In the genomic region with DNA sequence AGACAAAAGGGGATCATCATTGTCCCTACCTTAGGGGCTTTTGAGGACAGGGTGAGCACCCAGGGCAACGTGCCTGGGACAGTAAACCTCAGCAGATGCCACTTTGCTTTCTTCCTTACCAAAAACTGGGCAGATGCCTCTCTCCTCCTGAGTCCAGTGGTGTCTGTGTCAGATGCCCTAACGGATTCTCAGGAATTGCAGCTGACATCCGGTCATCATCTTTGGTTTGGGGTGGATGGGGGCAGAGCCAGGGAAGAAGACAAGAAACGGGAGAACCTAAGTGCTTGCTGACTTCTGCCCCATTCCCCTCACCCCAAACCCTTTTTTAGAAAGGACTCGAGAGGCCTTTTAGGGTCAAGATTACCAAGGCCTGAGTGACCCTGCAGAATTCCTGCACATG, we compare ENCODE assay signal across 13 cellular contexts.
DNase-seq lines count a peak whose midpoint lies in the region; ATAC-seq and TF ChIP-seq lines count a peak whose summit lies in the region.
"Had no signal": no experiment of that assay in that cellular context is flagged by ENCODE, and none has a peak within 500 bp of the region (broad histone marks: within the 10 kb centered on the region; RNA-seq: fewer than 3 reads in every experiment).

No MANE protein-coding gene starts in this region.

- no peak overlapping the region for H3K18ac ChIP-seq in mesendoderm (ENCODE audit: low read length)

- H3K36me3 Mint-ChIP-seq in activated CD8-positive, alpha-beta T cell treated with anti-CD3 and anti-CD28 coated beads, Interleukin-2, amount 10 ng/mL, durations not matched to agents 7 days and 5 days (ENCODE audit: low read depth) = peaks cover 19% of the 10 kb centered on the region
- H3K36me3 Mint-ChIP-seq in stimulated activated naive B cell treated with anti-CD40 and anti-IgM and Interleukin-4, amounts not matched to agents 10 μg/mL and 1 μg/mL and 100 μg/mL, for 72 hours = peaks cover 17 to 23% of the 10 kb centered on the region in 2 donors

- no peak overlapping the region for H3K4ac ChIP-seq in mesendoderm (ENCODE audit: low read depth, low read length)

- H3K9me3 ChIP-seq in left ventricle myocardium inferior (replicated peaks) = no peaks in the 10 kb centered on the region
- H3K9me3 ChIP-seq: lower lobe of right lung had no signal

- no CpG with 5 or more reads among the region's 5 CpGs for WGBS in mesendoderm (ENCODE audit: extremely low coverage, insufficient coverage, low lambda C conversion rate)

- DNase-seq in left ventricle myocardium inferior = no peak
- DNase-seq in left ventricle myocardium superior = no peak
- no peak for DNase-seq in activated CD8-positive, alpha-beta T cell treated with anti-CD3 and anti-CD28 coated beads, Interleukin-2, amount 10 ng/mL, durations not matched to agents 7 days and 5 days
- no peak for DNase-seq in mesendoderm
- DNase-seq in stimulated activated naive B cell treated with anti-CD40 and anti-IgM and Interleukin-4, amounts not matched to agents 10 μg/mL and 1 μg/mL and 100 μg/mL, for 72 hours = no peak
- no peak for DNase-seq in AG20443 (ENCODE audit: low spot score)
- DNase-seq: amniotic stem cell, lower lobe of right lung, NCI-H526 had no signal

- H3K79me2 ChIP-seq in mesendoderm (ENCODE audit: control insufficient read depth, insufficient read depth, low read length) = no peaks in the 10 kb centered on the region

- no peaks in the 10 kb centered on the region for H3K9me3 Mint-ChIP-seq in activated CD8-positive, alpha-beta T cell treated with anti-CD3 and anti-CD28 coated beads, Interleukin-2, amount 10 ng/mL, durations not matched to agents 7 days and 5 days (ENCODE audit: insufficient read depth)
- no peaks in the 10 kb centered on the region for H3K9me3 Mint-ChIP-seq in stimulated activated naive B cell treated with anti-CD40 and anti-IgM and Interleukin-4, amounts not matched to agents 10 μg/mL and 1 μg/mL and 100 μg/mL, for 72 hours

- CTCF ChIA-PET in activated CD8-positive, alpha-beta T cell treated with anti-CD3 and anti-CD28 coated beads, Interleukin-2, amount 10 ng/mL, durations not matched to agents 7 days and 5 days (lab: Charles Lee) = interaction anchor here (1.0 to 4.7 kb wide), 4 partner anchors 11 to 228 kb away, joined by 3 to 33 read pairs (median 5); no protein-coding TSS in a partner anchor

- peaks cover 65% of the 10 kb centered on the region for H3K4me1 ChIP-seq in left ventricle myocardium inferior
- H3K4me1 ChIP-seq in mesendoderm (ENCODE audit: control insufficient read depth, low read depth, low read length) = peaks cover 14% of the 10 kb centered on the region

- POLR2A ChIA-PET in activated CD8-positive, alpha-beta T cell treated with anti-CD3 and anti-CD28 coated beads, Interleukin-2, amount 10 ng/mL, durations not matched to agents 7 days and 5 days (lab: Charles Lee) = interaction anchor here (0.9 to 5.6 kb wide), 3 partner anchors 8 to 37 kb away, joined by 3 to 35 read pairs (median 5); no protein-coding TSS in a partner anchor

- H3K56ac ChIP-seq in mesendoderm (ENCODE audit: low read length) = peak overlapping the region; percentile 43

- H3K79me1 ChIP-seq in mesendoderm (ENCODE audit: low read length) = peaks cover 3% of the 10 kb centered on the region

- no peak overlapping the region for H3K4me3 Mint-ChIP-seq in activated CD8-positive, alpha-beta T cell treated with anti-CD3 and anti-CD28 coated beads, Interleukin-2, amount 10 ng/mL, durations not matched to agents 7 days and 5 days
- peak overlapping the region; percentile 53 to 65 for H3K4me3 Mint-ChIP-seq in stimulated activated naive B cell treated with anti-CD40 and anti-IgM and Interleukin-4, amounts not matched to agents 10 μg/mL and 1 μg/mL and 100 μg/mL, for 72 hours

- H2BK15ac ChIP-seq in mesendoderm (replicated peaks; ENCODE audit: low read depth) = no peak overlapping the region

- no peak overlapping the region for H3K4me2 ChIP-seq in mesendoderm (ENCODE audit: low read length)
- H3K4me2 ChIP-seq: KMS-11 had no signal

- peaks cover 68% of the 10 kb centered on the region for H3K4me1 Mint-ChIP-seq in activated CD8-positive, alpha-beta T cell treated with anti-CD3 and anti-CD28 coated beads, Interleukin-2, amount 10 ng/mL, durations not matched to agents 7 days and 5 days (ENCODE audit: low read depth)
- peaks cover 72 to 99% of the 10 kb centered on the region in 2 donors for H3K4me1 Mint-ChIP-seq in stimulated activated naive B cell treated with anti-CD40 and anti-IgM and Interleukin-4, amounts not matched to agents 10 μg/mL and 1 μg/mL and 100 μg/mL, for 72 hours

- no peak overlapping the region for H2BK120ac ChIP-seq in mesendoderm (ENCODE audit: low read depth, low read length)

- peak overlapping the region; percentile 93 for H3K27ac Mint-ChIP-seq in activated CD8-positive, alpha-beta T cell treated with anti-CD3 and anti-CD28 coated beads, Interleukin-2, amount 10 ng/mL, durations not matched to agents 7 days and 5 days
- H3K27ac Mint-ChIP-seq in stimulated activated naive B cell treated with anti-CD40 and anti-IgM and Interleukin-4, amounts not matched to agents 10 μg/mL and 1 μg/mL and 100 μg/mL, for 72 hours = peak overlapping the region; percentile 99

- H3K4me3 ChIP-seq in left ventricle myocardium inferior = no peak overlapping the region
- no peak overlapping the region for H3K4me3 ChIP-seq in mesendoderm (ENCODE audit: low read length)
- H3K4me3 ChIP-seq: lower lobe of right lung had no signal

- no peak overlapping the region for H3K9ac ChIP-seq in mesendoderm (ENCODE audit: low read length)
- H3K9ac ChIP-seq: KMS-11, parathyroid adenoma had no signal

- H3K27me3 ChIP-seq in left ventricle myocardium inferior (ENCODE audit: low read depth) = no peaks in the 10 kb centered on the region
- no peaks in the 10 kb centered on the region for H3K27me3 ChIP-seq in mesendoderm (ENCODE audit: insufficient read depth, low read length, poor library complexity)

- no peak overlapping the region for H4K5ac ChIP-seq in mesendoderm (ENCODE audit: low read length)

- H3K36me3 ChIP-seq in left ventricle myocardium inferior (no peaks in the 10 kb centered on the region), mesendoderm (ENCODE audit: control insufficient read depth, insufficient read depth, low read length) (no peaks in the 10 kb centered on the region)
- H3K36me3 ChIP-seq: lower lobe of right lung had no signal

- no peak for ATAC-seq in left ventricle myocardium superior
- no peak for ATAC-seq in activated CD8-positive, alpha-beta T cell treated with anti-CD3 and anti-CD28 coated beads, Interleukin-2, amount 10 ng/mL, durations not matched to agents 7 days and 5 days
- no peak for ATAC-seq in stimulated activated naive B cell treated with anti-CD40 and anti-IgM and Interleukin-4, amounts not matched to agents 10 μg/mL and 1 μg/mL and 100 μg/mL, for 72 hours (replicated peaks)
- no peak for ATAC-seq in GM18517 (IDR thresholded peaks at IDR 0.05; ENCODE audit: unreplicated experiment)
- ATAC-seq in GM19395 (IDR thresholded peaks at IDR 0.05; ENCODE audit: unreplicated experiment) = no peak

- intact Hi-C loops in left ventricle myocardium inferior (cut with micrococcal nuclease) (loop anchor here (10.0 kb wide), 1 partner anchor 199 kb away; no protein-coding TSS in a partner anchor), left ventricle myocardium superior (cut with micrococcal nuclease) (no loop called here)

- no peak overlapping the region for H4K8ac ChIP-seq in mesendoderm (ENCODE audit: low read depth, low read length)

- no peaks in the 10 kb centered on the region for H3K27me3 Mint-ChIP-seq in activated CD8-positive, alpha-beta T cell treated with anti-CD3 and anti-CD28 coated beads, Interleukin-2, amount 10 ng/mL, durations not matched to agents 7 days and 5 days (ENCODE audit: low read depth)
- H3K27me3 Mint-ChIP-seq in stimulated activated naive B cell treated with anti-CD40 and anti-IgM and Interleukin-4, amounts not matched to agents 10 μg/mL and 1 μg/mL and 100 μg/mL, for 72 hours = no peaks in the 10 kb centered on the region

- H3K23ac ChIP-seq in mesendoderm (ENCODE audit: low read length) = no peak overlapping the region

- H2AK5ac ChIP-seq in mesendoderm (ENCODE audit: low read length) = no peak overlapping the region

- H3K27ac ChIP-seq in left ventricle myocardium inferior (replicated peaks) (peak overlapping the region; percentile 59), mesendoderm (ENCODE audit: low read depth, low read length) (no peak overlapping the region)
- H3K27ac ChIP-seq: KMS-11, lower lobe of right lung, parathyroid adenoma had no signal

- no peak overlapping the region for H2BK5ac ChIP-seq in mesendoderm (ENCODE audit: low read length)

- no peak for TF ChIP-seq CTCF in left ventricle myocardium inferior (IDR thresholded peaks at IDR 0.05; ENCODE audit: borderline replicate concordance)
